Comparison of ENCODE assay signal across 1 cellular context in genomic region chr14:100529561-100530031, GRCh38.
TF ChIP-seq lines count a peak whose summit lies in the region.

No MANE protein-coding gene starts in this region.

TF ChIP-seq in HepG2, 621 proteins besides CTCF, POLR2A, EP300 and RAD21 (continued from another document):
- TF ChIP-seq, protein P1, sequence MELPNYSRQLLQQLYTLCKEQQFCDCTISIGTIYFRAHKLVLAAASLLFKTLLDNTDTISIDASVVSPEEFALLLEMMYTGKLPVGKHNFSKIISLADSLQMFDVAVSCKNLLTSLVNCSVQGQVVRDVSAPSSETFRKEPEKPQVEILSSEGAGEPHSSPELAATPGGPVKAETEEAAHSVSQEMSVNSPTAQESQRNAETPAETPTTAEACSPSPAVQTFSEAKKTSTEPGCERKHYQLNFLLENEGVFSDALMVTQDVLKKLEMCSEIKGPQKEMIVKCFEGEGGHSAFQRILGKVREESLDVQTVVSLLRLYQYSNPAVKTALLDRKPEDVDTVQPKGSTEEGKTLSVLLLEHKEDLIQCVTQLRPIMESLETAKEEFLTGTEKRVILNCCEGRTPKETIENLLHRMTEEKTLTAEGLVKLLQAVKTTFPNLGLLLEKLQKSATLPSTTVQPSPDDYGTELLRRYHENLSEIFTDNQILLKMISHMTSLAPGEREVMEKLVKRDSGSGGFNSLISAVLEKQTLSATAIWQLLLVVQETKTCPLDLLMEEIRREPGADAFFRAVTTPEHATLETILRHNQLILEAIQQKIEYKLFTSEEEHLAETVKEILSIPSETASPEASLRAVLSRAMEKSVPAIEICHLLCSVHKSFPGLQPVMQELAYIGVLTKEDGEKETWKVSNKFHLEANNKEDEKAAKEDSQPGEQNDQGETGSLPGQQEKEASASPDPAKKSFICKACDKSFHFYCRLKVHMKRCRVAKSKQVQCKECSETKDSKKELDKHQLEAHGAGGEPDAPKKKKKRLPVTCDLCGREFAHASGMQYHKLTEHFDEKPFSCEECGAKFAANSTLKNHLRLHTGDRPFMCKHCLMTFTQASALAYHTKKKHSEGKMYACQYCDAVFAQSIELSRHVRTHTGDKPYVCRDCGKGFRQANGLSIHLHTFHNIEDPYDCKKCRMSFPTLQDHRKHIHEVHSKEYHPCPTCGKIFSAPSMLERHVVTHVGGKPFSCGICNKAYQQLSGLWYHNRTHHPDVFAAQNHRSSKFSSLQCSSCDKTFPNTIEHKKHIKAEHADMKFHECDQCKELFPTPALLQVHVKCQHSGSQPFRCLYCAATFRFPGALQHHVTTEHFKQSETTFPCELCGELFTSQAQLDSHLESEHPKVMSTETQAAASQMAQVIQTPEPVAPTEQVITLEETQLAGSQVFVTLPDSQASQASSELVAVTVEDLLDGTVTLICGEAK (IDR thresholded peaks at IDR 0.05): no peak
- TF ChIP-seq, protein P1 (CRISPR knock-in tag; IDR thresholded peaks at IDR 0.05): no peak
- TF ChIP-seq ZNF501 (CRISPR knock-in tag; IDR thresholded peaks at IDR 0.05): no peak
- TF ChIP-seq KDM1A (CRISPR knock-in tag; IDR thresholded peaks at IDR 0.05): no peak
- TF ChIP-seq ZFAT (CRISPR knock-in tag; conservative IDR thresholded peaks at IDR 0.05): no peak
- no peak for TF ChIP-seq NR2C2 (CRISPR knock-in tag; IDR thresholded peaks at IDR 0.05; ENCODE audit: borderline replicate concordance)
- TF ChIP-seq KMT2B (CRISPR knock-in tag; IDR thresholded peaks at IDR 0.05): no peak
- TF ChIP-seq, protein P2, sequence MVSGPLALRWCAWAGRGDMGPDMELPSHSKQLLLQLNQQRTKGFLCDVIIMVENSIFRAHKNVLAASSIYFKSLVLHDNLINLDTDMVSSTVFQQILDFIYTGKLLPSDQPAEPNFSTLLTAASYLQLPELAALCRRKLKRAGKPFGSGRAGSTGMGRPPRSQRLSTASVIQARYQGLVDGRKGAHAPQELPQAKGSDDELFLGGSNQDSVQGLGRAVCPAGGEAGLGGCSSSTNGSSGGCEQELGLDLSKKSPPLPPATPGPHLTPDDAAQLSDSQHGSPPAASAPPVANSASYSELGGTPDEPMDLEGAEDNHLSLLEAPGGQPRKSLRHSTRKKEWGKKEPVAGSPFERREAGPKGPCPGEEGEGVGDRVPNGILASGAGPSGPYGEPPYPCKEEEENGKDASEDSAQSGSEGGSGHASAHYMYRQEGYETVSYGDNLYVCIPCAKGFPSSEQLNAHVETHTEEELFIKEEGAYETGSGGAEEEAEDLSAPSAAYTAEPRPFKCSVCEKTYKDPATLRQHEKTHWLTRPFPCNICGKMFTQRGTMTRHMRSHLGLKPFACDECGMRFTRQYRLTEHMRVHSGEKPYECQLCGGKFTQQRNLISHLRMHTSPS (CRISPR knock-in tag; IDR thresholded peaks at IDR 0.05; ENCODE audit: low read depth): no peak
